8 cellular contexts compared by ENCODE assay signal in the genomic region with DNA sequence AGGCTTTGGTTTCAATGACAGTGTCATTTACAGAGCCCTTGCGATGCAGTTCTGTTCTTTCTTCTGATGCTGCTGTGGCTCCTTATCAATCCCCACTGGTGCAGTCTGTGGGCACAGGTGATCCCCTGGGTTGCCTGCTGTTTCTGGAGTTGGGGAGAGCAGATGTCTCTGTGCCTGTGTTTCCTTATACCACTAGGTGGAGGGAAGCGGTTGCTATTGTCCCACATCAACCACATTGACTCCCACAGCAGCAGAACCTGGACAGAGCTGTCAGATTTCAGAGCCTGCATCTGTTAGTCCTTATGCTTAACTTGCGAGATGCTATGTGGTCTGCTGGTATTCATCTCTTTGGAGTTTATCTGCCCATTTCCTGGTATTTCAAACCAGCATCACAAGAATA. TPM values are rescaled to one million over a fixed set of nuclear protein-coding genes. Genes with fewer than 3 reads are reported as not detected.
DNase-seq lines count a peak whose midpoint lies in the region; ATAC-seq and TF ChIP-seq lines count a peak whose summit lies in the region.

No MANE protein-coding gene starts in this region.

- no peak overlapping the region for H3K4me3 ChIP-seq in AG10803 (ENCODE audit: low read length)
- no peak overlapping the region for H3K4me3 ChIP-seq in fibroblast of lung (replicated peaks in 1 of 4; ENCODE audit: control extremely low read depth in 1 of 4, insufficient read depth in 1 of 4, low read depth in 3 of 4, low read length in 4 of 4)
- no peak overlapping the region for H3K4me3 ChIP-seq in stomach

- ATAC-seq in GM18907 (IDR thresholded peaks at IDR 0.05; ENCODE audit: unreplicated experiment), result peak; percentile 80

- H3K4me2 ChIP-seq in fibroblast of lung (ENCODE audit: extremely low read depth, insufficient read depth, low read length), result no peak overlapping the region

- WGBS in stomach, 5 donors, result 63 to 78% (median 77%) methylated on average over 2 to 3 of the region's 3 CpGs

- TF ChIP-seq EP300 in stomach (IDR thresholded peaks at IDR 0.05), result no peak

- H3K79me2 ChIP-seq in fibroblast of lung (ENCODE audit: control insufficient read depth, insufficient read depth, low read length), result no peaks in the 10 kb centered on the region

- no peaks in the 10 kb centered on the region for H4K20me1 ChIP-seq in fibroblast of lung (ENCODE audit: control insufficient read depth, extremely low read depth, insufficient read depth, low read length)

- no peak overlapping the region for H2AFZ ChIP-seq in fibroblast of lung (ENCODE audit: low read length)

- peak; percentile 38 for DNase-seq in AG10803 (ENCODE audit: low read depth)
- peak; percentile 60 for DNase-seq in NCI-H69 (lab: John Stamatoyannopoulos, UW)
- DNase-seq in fibroblast of lung (ENCODE audit: low read depth in 2 of 2), result peak in 1 of 2 donors; percentile 72
- DNase-seq in UCSD-AML1 (lab: John Stamatoyannopoulos, UW; ENCODE audit: unreplicated experiment), result no peak
- no peak for DNase-seq in NCI-H2107 treated with DMSO at 0.1 percent for 48 hours (lab: John Stamatoyannopoulos, UW; ENCODE audit: unreplicated experiment)
- no peak for DNase-seq in stomach
- DNase-seq in stimulated activated CD4-positive, alpha-beta T cell treated with anti-CD3 and anti-CD28 coated beads, Interleukin-15, amount 100 ng/mL, for 24 hours, result no peak

- peak; percentile 35 for TF ChIP-seq CTCF in AG10803 (conservative IDR thresholded peaks at IDR 0.05; ENCODE audit: low read length)
- TF ChIP-seq CTCF in fibroblast of lung (conservative IDR thresholded peaks at IDR 0.05 in 1 of 2, IDR thresholded peaks at IDR 0.05 in 1 of 2; ENCODE audit: low read depth in 1 of 2, low read length in 2 of 2), result peak; percentile 8 to 18
- no peak for TF ChIP-seq CTCF in stomach (IDR thresholded peaks at IDR 0.05)

- H3K36me3 ChIP-seq in fibroblast of lung (ENCODE audit: control insufficient read depth, insufficient read depth, low read length), result no peaks in the 10 kb centered on the region
- H3K36me3 ChIP-seq in stomach, result no peaks in the 10 kb centered on the region

- H3K9ac ChIP-seq in fibroblast of lung (ENCODE audit: insufficient read depth, low read length), result no peak overlapping the region

- H3K27me3 ChIP-seq in fibroblast of lung (ENCODE audit: control insufficient read depth, insufficient read depth, low read length) (no peaks in the 10 kb centered on the region), stomach (no peaks in the 10 kb centered on the region)

- H3K4me1 ChIP-seq in fibroblast of lung (ENCODE audit: control insufficient read depth, extremely low read depth, insufficient read depth, low read length), result no peaks in the 10 kb centered on the region
- no peaks in the 10 kb centered on the region for H3K4me1 ChIP-seq in stomach

- no peak for TF ChIP-seq POLR2A in stomach (IDR thresholded peaks at IDR 0.05)

- H3K9me3 ChIP-seq in fibroblast of lung (ENCODE audit: control insufficient read depth, insufficient read depth, low read depth, low read length), result no peaks in the 10 kb centered on the region
- H3K9me3 ChIP-seq in stomach, result no peaks in the 10 kb centered on the region

- H3K27ac ChIP-seq in fibroblast of lung (ENCODE audit: insufficient read depth, low read length), result no peak overlapping the region
- no peak overlapping the region for H3K27ac ChIP-seq in stomach

- intact Hi-C loops in stomach (cut with DNase I; ENCODE audit: low total_unique reads), result no loop called here

RNA-seq across cellular contexts. Expression of a gene that starts 57.7 kb away (rescaled TPM):
- 2.3 and 4.5 TPM in 2 replicates for total RNA-seq in fibroblast of lung
- 5.2 and 10.6 TPM in 2 replicates for polyA plus RNA-seq in fibroblast of lung
- polyA plus RNA-seq in fibroblast of lung (2012), result 2.4 and 5.4 TPM in 2 replicates
- 1.3 TPM in 1 of 2 replicates, not detected in the other for polyA minus RNA-seq in fibroblast of lung (ENCODE audit: low replicate concordance)
- total RNA-seq in stomach, result 1 to 10 TPM in 3 of 5 donors, under 1 TPM in 1, not detected in 1; 0.29 to 9.3 (median 2.4) TPM
- 1 to 10 TPM in 1 of 3 donors, under 1 TPM in 1, not detected in 1; 0.37 to 1.1 TPM for polyA plus RNA-seq in stomach

Comparison
In these comparisons a context has a peak if more than half of its experiments do, and no peak if none do; other contexts are left out.
1. DNase-seq: peak in AG10803 (single experiment) and NCI-H69 (single experiment); none in UCSD-AML1 (single experiment), NCI-H2107 treated with DMSO at 0.1 percent for 48 hours (single experiment), stomach (single experiment) and stimulated activated CD4-positive, alpha-beta T cell treated with anti-CD3 and anti-CD28 coated beads, Interleukin-15, amount 100 ng/mL, for 24 hours (single experiment).
2. CTCF ChIP-seq: peak in AG10803 (single experiment) and fibroblast of lung (2 of 2); none in stomach (0 of 7).